Comparison of ENCODE assay signal across 10 cellular contexts in the genomic region with DNA sequence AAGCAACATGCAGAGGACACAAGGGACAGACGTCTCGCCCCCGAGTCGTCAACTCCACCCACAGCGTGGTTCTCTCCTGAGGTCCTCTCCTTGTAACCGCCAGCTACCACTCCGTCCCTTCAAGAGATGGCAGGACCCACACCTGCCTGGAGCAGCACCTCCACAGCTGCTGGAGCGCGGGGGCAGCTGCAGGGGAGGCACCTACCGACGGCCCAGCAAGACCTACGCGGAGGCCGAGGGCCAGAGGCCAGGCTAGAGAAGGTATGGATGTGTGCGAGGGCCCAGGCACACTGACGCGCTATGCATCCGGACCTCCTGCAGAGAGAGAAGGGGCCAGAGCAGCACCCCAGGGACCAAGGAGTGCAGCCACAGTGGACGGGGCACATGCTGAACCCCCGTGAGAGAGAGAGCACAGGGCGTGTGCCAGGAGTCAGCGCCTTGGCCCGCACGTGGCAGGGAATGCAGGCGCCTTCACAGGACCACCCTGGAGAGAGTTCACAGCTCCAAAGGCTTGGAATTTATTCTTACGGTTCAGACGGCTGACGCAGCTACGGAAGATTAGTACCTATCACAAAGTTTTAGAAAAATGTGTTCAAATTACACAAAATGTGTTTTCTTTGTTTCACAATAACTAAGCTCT.
"Had no signal": no experiment of that assay in that cellular context is flagged by ENCODE, and none has a peak within 500 bp of the region (broad histone marks: within the 10 kb centered on the region; RNA-seq: fewer than 3 reads in every experiment).

No MANE protein-coding gene starts in this region.

- DNase-seq: activated CD4-positive, alpha-beta memory T cell treated with anti-CD3 and anti-CD28 coated beads for 36 hours; activated CD4-positive, alpha-beta T cell treated with anti-CD3 and anti-CD28 coated beads for 1 hour; activated naive CD4-positive, alpha-beta T cell; activated T-cell treated with anti-CD3 and anti-CD28 coated beads, Interleukin-2, amount 50 U/mL, for 72 hours; central memory CD4-positive, alpha-beta T cell; left colon; natural killer cell; stimulated activated CD4-positive, alpha-beta T cell treated with anti-CD3 and anti-CD28 coated beads, Interleukin-4, amount 100 ng/mL, for 4 hours; stimulated activated naive CD8-positive, alpha-beta T cell treated with anti-CD3 and anti-CD28 coated beads, Interleukin-15, amount 100 ng/mL, for 72 hours had no signal

- H3K4me3 ChIP-seq: tibial nerve had no signal

- H3K27me3 ChIP-seq: tibial nerve had no signal

- ATAC-seq: activated T-cell treated with anti-CD3 and anti-CD28 coated beads, Interleukin-2, amount 50 U/mL, for 72 hours; natural killer cell; stimulated activated naive CD8-positive, alpha-beta T cell treated with anti-CD3 and anti-CD28 coated beads, Interleukin-15, amount 100 ng/mL, for 72 hours had no signal

- H3K27ac ChIP-seq: tibial nerve had no signal

- H3K9me3 ChIP-seq: tibial nerve had no signal
